ENCODE assay signal across 20 cellular contexts in the genomic region with DNA sequence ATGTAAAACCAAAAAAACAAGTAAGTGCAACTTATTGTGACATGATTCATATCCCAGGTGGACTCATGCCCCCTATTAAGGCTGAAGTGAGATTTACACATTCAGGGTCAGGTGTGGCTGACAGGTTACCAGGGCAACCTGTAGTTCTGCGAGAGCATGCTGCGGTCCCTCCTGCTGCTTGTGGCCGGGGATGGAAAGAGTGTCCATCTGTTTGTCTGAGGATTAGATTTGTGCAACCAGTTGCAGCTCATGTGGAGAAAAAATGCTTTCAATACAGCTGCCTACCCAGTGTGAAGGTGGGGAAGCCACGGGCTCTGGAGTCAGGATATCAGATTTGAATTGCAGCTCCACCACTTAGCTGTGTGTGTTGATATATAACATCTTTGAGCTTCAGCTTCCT.
DNase-seq lines count a peak whose midpoint lies in the region; ATAC-seq and TF ChIP-seq lines count a peak whose summit lies in the region.
"Had no signal": no experiment of that assay in that cellular context is flagged by ENCODE, and none has a peak within 500 bp of the region (broad histone marks: within the 10 kb centered on the region; RNA-seq: fewer than 3 reads in every experiment).

No MANE protein-coding gene starts in this region.

- H3K4me3 ChIP-seq in WERI-Rb-1 (ENCODE audit: low read depth, low read length) (no peak overlapping the region), lower lobe of right lung (no peak overlapping the region), H7 (ENCODE audit: insufficient read depth, low read depth, low read length) (no peak overlapping the region)
- H3K4me3 ChIP-seq: PC-9, SJCRH30 had no signal

- no peaks in the 10 kb centered on the region for H3K4me1 ChIP-seq in lower lobe of right lung
- H3K4me1 ChIP-seq: SJCRH30 had no signal

- intact Hi-C loops in lower lobe of right lung (cut with DNase I) = no loop called here

- H3K27me3 ChIP-seq in WERI-Rb-1 (ENCODE audit: insufficient read depth, low read depth, severe bottlenecking) (no peaks in the 10 kb centered on the region), lower lobe of right lung (ENCODE audit: low read depth) (no peaks in the 10 kb centered on the region), H7 (ENCODE audit: control insufficient read depth, insufficient read depth, low read length) (no peaks in the 10 kb centered on the region)
- H3K27me3 ChIP-seq: SJCRH30 had no signal

- peak; percentile 57 for DNase-seq in DMS 273 (lab: John Stamatoyannopoulos, UW; ENCODE audit: unreplicated experiment)
- no peak for DNase-seq in DMS 273 treated with DMSO at 0.1 percent for 48 hours (lab: John Stamatoyannopoulos, UW)
- peak; percentile 25 for DNase-seq in DMS53 treated with DMSO at 0.1 percent for 48 hours (lab: John Stamatoyannopoulos, UW; ENCODE audit: unreplicated experiment)
- DNase-seq in WERI-Rb-1 = peak; percentile 84
- peak; percentile 50 for DNase-seq in left kidney (ENCODE audit: low read depth, low spot score)
- DNase-seq in stimulated activated naive CD4-positive, alpha-beta T cell treated with Interleukin-2 at 50 U/mL for 16 hours (lab: John Stamatoyannopoulos, UW) = no peak
- DNase-seq in lower lobe of right lung = no peak
- DNase-seq in H7 = no peak
- DNase-seq: CD4-positive, CD25-positive, alpha-beta regulatory T cell; GF-D8; GOT3; Karpas-422; MM.1S; NCI-H1092 treated with DMSO at 0.1 percent for 48 hours; NCI-H187 treated with DMSO at 0.1 percent for 48 hours; NCI-H510A; PC-9; SJCRH30 had no signal

- no peak for ATAC-seq in lower lobe of right lung

- peak overlapping the region; percentile 51 for H3K27ac ChIP-seq in WERI-Rb-1
- no peak overlapping the region for H3K27ac ChIP-seq in lower lobe of right lung
- H3K27ac ChIP-seq: 22Rv1, PC-9, SJCRH30 had no signal

- H3K9me3 ChIP-seq in WERI-Rb-1 (ENCODE audit: severe bottlenecking) (no peaks in the 10 kb centered on the region), lower lobe of right lung (peaks cover 9% of the 10 kb centered on the region)
- H3K9me3 ChIP-seq: Caco-2, SJCRH30 had no signal

- H3K36me3 ChIP-seq in WERI-Rb-1 = no peaks in the 10 kb centered on the region
- H3K36me3 ChIP-seq in lower lobe of right lung = no peaks in the 10 kb centered on the region
- no peaks in the 10 kb centered on the region for H3K36me3 ChIP-seq in H7 (replicated peaks; ENCODE audit: control insufficient read depth, insufficient read depth, low read length)
- H3K36me3 ChIP-seq: SJCRH30 had no signal

- TF ChIP-seq CTCF in WERI-Rb-1 (IDR thresholded peaks at IDR 0.05; ENCODE audit: low read depth, low read length) (no peak), lower lobe of right lung (IDR thresholded peaks at IDR 0.05) (no peak)

Comparison
In these comparisons a context has a peak if more than half of its experiments do, and no peak if none do; other contexts are left out.
1. DNase-seq: peak in DMS 273 (single experiment), DMS53 treated with DMSO at 0.1 percent for 48 hours (single experiment), WERI-Rb-1 (single experiment) and left kidney (single experiment); none in DMS 273 treated with DMSO at 0.1 percent for 48 hours (single experiment), stimulated activated naive CD4-positive, alpha-beta T cell treated with Interleukin-2 at 50 U/mL for 16 hours (single experiment), lower lobe of right lung (single experiment) and H7 (single experiment).